1 cellular context compared by ENCODE assay signal in the genomic region with DNA sequence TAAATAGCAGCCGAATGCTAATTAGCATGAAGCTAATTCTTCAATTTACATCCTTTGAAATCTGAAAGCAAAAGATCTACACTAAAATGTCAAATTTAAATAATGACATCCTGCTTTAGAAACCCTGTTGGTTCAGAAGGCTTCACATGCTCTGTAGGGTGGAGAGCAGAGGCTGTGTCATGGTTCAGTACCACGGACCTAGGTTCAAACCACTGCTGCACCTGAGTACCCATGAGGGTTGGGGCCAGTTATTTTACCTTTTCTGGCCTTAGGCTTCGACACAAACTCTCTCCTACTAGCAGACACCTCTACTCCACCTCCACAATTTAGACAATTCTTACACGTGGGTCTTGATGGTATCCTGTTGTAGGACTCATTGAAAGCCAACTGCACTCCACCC.
TF ChIP-seq lines count a peak whose summit lies in the region.

No MANE protein-coding gene starts in this region.

TF ChIP-seq in GM23338, 12 proteins besides CTCF, POLR2A, EP300 and RAD21 (continued from another document):
- TF ChIP-seq NANOG (IDR thresholded peaks at IDR 0.05; ENCODE audit: borderline replicate concordance): no peak
- TF ChIP-seq, protein P1, sequence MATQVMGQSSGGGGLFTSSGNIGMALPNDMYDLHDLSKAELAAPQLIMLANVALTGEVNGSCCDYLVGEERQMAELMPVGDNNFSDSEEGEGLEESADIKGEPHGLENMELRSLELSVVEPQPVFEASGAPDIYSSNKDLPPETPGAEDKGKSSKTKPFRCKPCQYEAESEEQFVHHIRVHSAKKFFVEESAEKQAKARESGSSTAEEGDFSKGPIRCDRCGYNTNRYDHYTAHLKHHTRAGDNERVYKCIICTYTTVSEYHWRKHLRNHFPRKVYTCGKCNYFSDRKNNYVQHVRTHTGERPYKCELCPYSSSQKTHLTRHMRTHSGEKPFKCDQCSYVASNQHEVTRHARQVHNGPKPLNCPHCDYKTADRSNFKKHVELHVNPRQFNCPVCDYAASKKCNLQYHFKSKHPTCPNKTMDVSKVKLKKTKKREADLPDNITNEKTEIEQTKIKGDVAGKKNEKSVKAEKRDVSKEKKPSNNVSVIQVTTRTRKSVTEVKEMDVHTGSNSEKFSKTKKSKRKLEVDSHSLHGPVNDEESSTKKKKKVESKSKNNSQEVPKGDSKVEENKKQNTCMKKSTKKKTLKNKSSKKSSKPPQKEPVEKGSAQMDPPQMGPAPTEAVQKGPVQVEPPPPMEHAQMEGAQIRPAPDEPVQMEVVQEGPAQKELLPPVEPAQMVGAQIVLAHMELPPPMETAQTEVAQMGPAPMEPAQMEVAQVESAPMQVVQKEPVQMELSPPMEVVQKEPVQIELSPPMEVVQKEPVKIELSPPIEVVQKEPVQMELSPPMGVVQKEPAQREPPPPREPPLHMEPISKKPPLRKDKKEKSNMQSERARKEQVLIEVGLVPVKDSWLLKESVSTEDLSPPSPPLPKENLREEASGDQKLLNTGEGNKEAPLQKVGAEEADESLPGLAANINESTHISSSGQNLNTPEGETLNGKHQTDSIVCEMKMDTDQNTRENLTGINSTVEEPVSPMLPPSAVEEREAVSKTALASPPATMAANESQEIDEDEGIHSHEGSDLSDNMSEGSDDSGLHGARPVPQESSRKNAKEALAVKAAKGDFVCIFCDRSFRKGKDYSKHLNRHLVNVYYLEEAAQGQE (IDR thresholded peaks at IDR 0.05; ENCODE audit: unreplicated experiment): peak; percentile 22
- TF ChIP-seq CREB1 (CRISPR knock-in tag; IDR thresholded peaks at IDR 0.05; ENCODE audit: low read depth): no peak
